In the genomic region with DNA sequence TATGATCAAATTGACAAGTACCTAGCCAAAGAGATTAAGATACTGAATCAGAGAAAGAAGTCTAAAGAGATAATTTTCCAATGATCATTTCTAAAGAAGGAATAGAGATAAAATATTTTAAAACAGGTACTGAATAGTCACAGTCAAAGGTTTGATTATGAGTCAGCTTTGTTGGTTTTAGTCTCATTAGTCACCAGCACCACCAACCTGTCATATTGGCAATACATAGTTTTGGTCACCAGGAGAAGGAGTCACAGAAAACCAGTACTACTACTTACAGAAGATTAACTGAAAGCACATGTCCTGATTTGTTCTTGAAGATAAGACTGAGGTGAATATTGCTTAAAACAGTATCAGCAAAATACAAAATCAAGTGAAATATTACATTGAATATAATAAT, we compare ENCODE assay signal across 9 cellular contexts. TPM values are rescaled to one million over a fixed set of nuclear protein-coding genes. Genes with fewer than 3 reads are reported as not detected.
DNase-seq lines count a peak whose midpoint lies in the region; ATAC-seq and TF ChIP-seq lines count a peak whose summit lies in the region.
"Had no signal": no experiment of that assay in that cellular context is flagged by ENCODE, and none has a peak within 500 bp of the region (broad histone marks: within the 10 kb centered on the region; RNA-seq: fewer than 3 reads in every experiment).

No MANE protein-coding gene starts in this region.

- peak overlapping the region in 1 of 2 donors; percentile 33 for H3K27ac ChIP-seq in uterus

- H3K36me3 ChIP-seq in uterus, result no peaks in the 10 kb centered on the region

- ATAC-seq in activated CD4-positive, CD25-positive, alpha-beta regulatory T cell treated with anti-CD3 and anti-CD28 coated beads, Interleukin-2, amount 50 U/mL, for 24 hours, result peak; percentile 97
- ATAC-seq in GM21526 (IDR thresholded peaks at IDR 0.05; ENCODE audit: low FRiP score, unreplicated experiment) (peak; percentile 85), HG03575 (IDR thresholded peaks at IDR 0.05; ENCODE audit: extremely low read depth, insufficient number of reproducible peaks, low FRiP score, unreplicated experiment) (peak; percentile 86)
- peak; percentile 89 for ATAC-seq in activated naive CD8-positive, alpha-beta T cell treated with anti-CD3 and anti-CD28 coated beads, Interleukin-2, amount 10 ng/mL, durations not matched to agents 7 days and 5 days (ENCODE audit: low read depth)
- peak; percentile 85 to 92 for ATAC-seq in natural killer cell treated with Interleukin-12 subunit alpha and Interleukin-12 subunit beta and Interleukin-15 and Interleukin-18, amount 100 ng/mL, for 72 hours

- H3K4me3 ChIP-seq in uterus, result no peak overlapping the region

- TF ChIP-seq POLR2A in uterus (IDR thresholded peaks at IDR 0.05), result no peak

- no peak overlapping the region for H3K4me3 Mint-ChIP-seq in activated naive CD8-positive, alpha-beta T cell treated with anti-CD3 and anti-CD28 coated beads, Interleukin-2, amount 10 ng/mL, durations not matched to agents 7 days and 5 days
- no peak overlapping the region for H3K4me3 Mint-ChIP-seq in natural killer cell treated with Interleukin-12 subunit alpha and Interleukin-12 subunit beta and Interleukin-15 and Interleukin-18, amount 100 ng/mL, for 72 hours

- peaks cover 13% of the 10 kb centered on the region for H3K36me3 Mint-ChIP-seq in activated naive CD8-positive, alpha-beta T cell treated with anti-CD3 and anti-CD28 coated beads, Interleukin-2, amount 10 ng/mL, durations not matched to agents 7 days and 5 days
- no peaks in the 10 kb centered on the region for H3K36me3 Mint-ChIP-seq in natural killer cell treated with Interleukin-12 subunit alpha and Interleukin-12 subunit beta and Interleukin-15 and Interleukin-18, amount 100 ng/mL, for 72 hours

- no peaks in the 10 kb centered on the region for H3K9me3 Mint-ChIP-seq in activated naive CD8-positive, alpha-beta T cell treated with anti-CD3 and anti-CD28 coated beads, Interleukin-2, amount 10 ng/mL, durations not matched to agents 7 days and 5 days
- H3K9me3 Mint-ChIP-seq in natural killer cell treated with Interleukin-12 subunit alpha and Interleukin-12 subunit beta and Interleukin-15 and Interleukin-18, amount 100 ng/mL, for 72 hours, result no peaks in the 10 kb centered on the region

- no peaks in the 10 kb centered on the region for H3K27me3 ChIP-seq in uterus

- no peak for DNase-seq in activated CD4-positive, CD25-positive, alpha-beta regulatory T cell treated with anti-CD3 and anti-CD28 coated beads, Interleukin-2, amount 50 U/mL, for 72 hours
- DNase-seq in activated naive CD8-positive, alpha-beta T cell treated with anti-CD3 and anti-CD28 coated beads, Interleukin-2, amount 10 ng/mL, durations not matched to agents 7 days and 5 days, result no peak
- DNase-seq in natural killer cell treated with Interleukin-12 subunit alpha and Interleukin-12 subunit beta and Interleukin-15 and Interleukin-18, amount 100 ng/mL, for 72 hours (ENCODE audit: low spot score), result peak; percentile 61
- DNase-seq in uterus, result no peak
- DNase-seq in C1 segment of cervical spinal cord (lab: John Stamatoyannopoulos, UW), result no peak

- no peaks in the 10 kb centered on the region for H3K27me3 Mint-ChIP-seq in activated naive CD8-positive, alpha-beta T cell treated with anti-CD3 and anti-CD28 coated beads, Interleukin-2, amount 10 ng/mL, durations not matched to agents 7 days and 5 days
- no peaks in the 10 kb centered on the region for H3K27me3 Mint-ChIP-seq in natural killer cell treated with Interleukin-12 subunit alpha and Interleukin-12 subunit beta and Interleukin-15 and Interleukin-18, amount 100 ng/mL, for 72 hours

- no peak overlapping the region for H3K27ac Mint-ChIP-seq in activated naive CD8-positive, alpha-beta T cell treated with anti-CD3 and anti-CD28 coated beads, Interleukin-2, amount 10 ng/mL, durations not matched to agents 7 days and 5 days
- no peak overlapping the region for H3K27ac Mint-ChIP-seq in natural killer cell treated with Interleukin-12 subunit alpha and Interleukin-12 subunit beta and Interleukin-15 and Interleukin-18, amount 100 ng/mL, for 72 hours

- POLR2A ChIA-PET in activated naive CD8-positive, alpha-beta T cell treated with anti-CD3 and anti-CD28 coated beads, Interleukin-2, amount 10 ng/mL, durations not matched to agents 7 days and 5 days (lab: Charles Lee), result no interaction called here

- no peak for TF ChIP-seq CTCF in uterus (IDR thresholded peaks at IDR 0.05)

- H3K4me1 Mint-ChIP-seq in activated naive CD8-positive, alpha-beta T cell treated with anti-CD3 and anti-CD28 coated beads, Interleukin-2, amount 10 ng/mL, durations not matched to agents 7 days and 5 days, result peaks cover 28% of the 10 kb centered on the region
- peaks cover 22 to 26% of the 10 kb centered on the region in 2 donors for H3K4me1 Mint-ChIP-seq in natural killer cell treated with Interleukin-12 subunit alpha and Interleukin-12 subunit beta and Interleukin-15 and Interleukin-18, amount 100 ng/mL, for 72 hours (ENCODE audit: low read depth in 2 of 2)

- intact Hi-C loops in uterus (cut with DNase I; ENCODE audit: low total_unique reads), result no loop called here

- peaks cover 0 to 23% of the 10 kb centered on the region in 2 donors for H3K4me1 ChIP-seq in uterus
- H3K4me1 ChIP-seq: Caco-2 had no signal

- H3K9me3 ChIP-seq in uterus, result no peaks in the 10 kb centered on the region
- H3K9me3 ChIP-seq: Caco-2 had no signal

RNA-seq across cellular contexts. Expression of a gene that starts 34.6 kb away (rescaled TPM):
- 10 to 100 TPM; 40.2 to 42.6 TPM for total RNA-seq in activated naive CD8-positive, alpha-beta T cell treated with anti-CD3 and anti-CD28 coated beads, Interleukin-2, amount 10 ng/mL, durations not matched to agents 7 days and 5 days
- 10 to 100 TPM; 20.0 to 42.8 TPM for total RNA-seq in natural killer cell treated with Interleukin-12 subunit alpha and Interleukin-12 subunit beta and Interleukin-15 and Interleukin-18, amount 100 ng/mL, for 72 hours
- 100 to 1,000 TPM in 3 of 4 donors, 10 to 100 TPM in 1; 97.6 to 229 (median 210) TPM for total RNA-seq in uterus
- total RNA-seq: Caco-2 had no signal
